ENCODE assay signal across 23 cellular contexts in the genomic region with DNA sequence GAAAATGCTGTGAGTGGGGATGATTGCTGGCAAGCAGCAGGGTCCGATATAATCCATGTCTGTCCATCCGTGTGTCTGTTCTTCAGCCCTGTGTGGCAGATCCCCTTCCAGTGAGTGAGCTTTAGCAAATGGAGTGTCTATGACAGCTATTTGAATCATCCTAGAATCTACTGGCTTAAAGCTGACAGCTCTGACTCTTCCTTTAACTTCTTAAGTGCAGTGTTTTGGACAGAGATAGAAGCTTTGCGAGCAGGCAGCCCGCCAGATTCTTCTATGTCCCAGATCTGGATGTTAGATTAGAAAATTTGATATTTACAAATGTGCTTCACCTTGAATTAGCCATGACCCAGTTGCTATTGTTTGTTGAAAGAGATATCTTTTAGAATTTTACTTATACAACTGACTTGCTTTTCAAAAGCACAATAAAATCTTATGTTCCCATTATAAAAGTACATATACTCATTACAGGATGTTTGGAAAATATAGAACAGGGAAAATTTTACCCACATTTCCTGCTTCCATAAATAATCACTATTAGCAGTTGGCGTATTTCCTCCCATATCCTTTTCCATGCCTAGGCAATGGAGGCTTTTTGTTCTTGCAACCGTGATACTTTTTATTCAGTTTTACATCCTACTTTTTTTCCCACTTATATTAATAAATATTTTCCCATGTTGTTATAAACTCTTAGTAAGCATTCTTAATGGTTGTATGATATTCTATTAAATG.
A peak's percentile ranks its signal among the peaks of the same experiment; 100 is the strongest.
DNase-seq lines count a peak whose midpoint lies in the region; ATAC-seq, FAIRE-seq and TF ChIP-seq lines count a peak whose summit lies in the region.
"Had no signal": no experiment of that assay in that cellular context is flagged by ENCODE, and none has a peak within 500 bp of the region (broad histone marks: within the 10 kb centered on the region; RNA-seq: fewer than 3 reads in every experiment).

No MANE protein-coding gene starts in this region.

- H2AFZ ChIP-seq in keratinocyte (ENCODE audit: control insufficient read depth, low read length) = no peak overlapping the region

- no peak overlapping the region for H3K4me2 ChIP-seq in keratinocyte (ENCODE audit: control insufficient read depth, extremely low read depth, insufficient read depth, low read depth, low read length)

- H3K9me3 Mint-ChIP-seq in immature natural killer cell = peaks cover 0 to 3% (median 0%) of the 10 kb centered on the region in 6 donors
- H3K9me3 Mint-ChIP-seq: activated B cell treated with CpG ODN at 0.5 μM for 24 hours; activated T-helper 17 cell treated with anti-CD3 and anti-CD28 coated beads, Interleukin-2, amount 50 U/mL, for 72 hours; CD8-positive, alpha-beta memory T cell; natural killer cell; stimulated activated naive CD8-positive, alpha-beta T cell treated with anti-CD3 and anti-CD28 coated beads, Interleukin-15, amount 100 ng/mL, for 72 hours had no signal

- ATAC-seq in Right ventricle myocardium inferior (no peak), heart left ventricle (no peak), esophagus mucosa (no peak)
- ATAC-seq: activated T-helper 17 cell treated with anti-CD3 and anti-CD28 coated beads, Interleukin-2, amount 50 U/mL, for 72 hours; natural killer cell; Panc1; stimulated activated naive CD8-positive, alpha-beta T cell treated with anti-CD3 and anti-CD28 coated beads, Interleukin-15, amount 100 ng/mL, for 72 hours had no signal

- intact Hi-C loops in Right ventricle myocardium inferior (cut with DNase I) (no loop called here), heart left ventricle (cut with DNase I) (loop anchor here in 2 of 10 donors (10.0 kb wide), 1 partner anchor 90 kb away; no protein-coding TSS in a partner anchor)

- H3K4me1 ChIP-seq in heart left ventricle (peaks cover 0 to 41% (median 14%) of the 10 kb centered on the region in 12 donors), keratinocyte (ENCODE audit: control insufficient read depth, extremely low read depth, insufficient read depth, low read length) (peaks cover 9% of the 10 kb centered on the region)

- no peaks in the 10 kb centered on the region for H3K36me3 Mint-ChIP-seq in immature natural killer cell
- H3K36me3 Mint-ChIP-seq: CD8-positive, alpha-beta memory T cell; natural killer cell had no signal

- peaks cover 0 to 6% (median 0%) of the 10 kb centered on the region in 3 donors for H3K27me3 Mint-ChIP-seq in immature natural killer cell (ENCODE audit: low read depth in 3 of 3)

- no peaks in the 10 kb centered on the region for H3K9me1 ChIP-seq in keratinocyte (ENCODE audit: control insufficient read depth, extremely low read depth, insufficient read depth, low read length)

- peaks cover 0 to 3% (median 0%) of the 10 kb centered on the region in 9 donors for H3K27me3 ChIP-seq in heart left ventricle
- no peaks in the 10 kb centered on the region for H3K27me3 ChIP-seq in keratinocyte (ENCODE audit: control insufficient read depth, extremely low read depth, insufficient read depth, low read length)

- no peak overlapping the region for H3K9ac ChIP-seq in keratinocyte (ENCODE audit: control insufficient read depth, extremely low read depth, insufficient read depth, low read length)

- dilution Hi-C loops in keratinocyte (cut with MboI; ENCODE audit: extremely low pct_ligation_motif_present, low sequenced_read_pairs) = no loop called here

- no peak overlapping the region for H3K4me3 Mint-ChIP-seq in immature natural killer cell
- H3K4me3 Mint-ChIP-seq: activated B cell treated with CpG ODN at 0.5 μM for 24 hours; activated T-helper 17 cell treated with anti-CD3 and anti-CD28 coated beads, Interleukin-2, amount 50 U/mL, for 72 hours; CD8-positive, alpha-beta memory T cell; natural killer cell; stimulated activated naive CD8-positive, alpha-beta T cell treated with anti-CD3 and anti-CD28 coated beads, Interleukin-15, amount 100 ng/mL, for 72 hours had no signal

- TF ChIP-seq POLR2A in heart left ventricle (IDR thresholded peaks at IDR 0.05) = no peak

- H3K9me3 ChIP-seq in heart left ventricle (no peaks in the 10 kb centered on the region), keratinocyte (ENCODE audit: control insufficient read depth, low read depth, low read length) (no peaks in the 10 kb centered on the region)

- no peak overlapping the region for H3K4me3 ChIP-seq in heart left ventricle
- H3K4me3 ChIP-seq in keratinocyte (ENCODE audit: control insufficient read depth in 2 of 3, extremely low read depth in 1 of 3, insufficient read depth in 2 of 3, low read depth in 1 of 3, low read length in 3 of 3) = no peak overlapping the region

- H4K20me1 ChIP-seq in keratinocyte (ENCODE audit: control insufficient read depth, extremely low read depth, insufficient read depth, low read length) = no peaks in the 10 kb centered on the region

- WGBS in heart left ventricle, 4 donors = 69 to 74% (median 71%) methylated on average over 6 of the region's 6 CpGs

- FAIRE-seq in keratinocyte (lab: Jason Lieb, UNC) = peak; percentile 69
- FAIRE-seq: endometrium had no signal

- TF ChIP-seq CTCF in heart left ventricle (IDR thresholded peaks at IDR 0.05) (no peak), VCaP (conservative IDR thresholded peaks at IDR 0.05) (no peak), keratinocyte (optimal IDR thresholded peaks at IDR 0.05 in 1 of 3, IDR thresholded peaks at IDR 0.05 in 1 of 3, conservative IDR thresholded peaks at IDR 0.05 in 1 of 3; ENCODE audit: extremely low read depth in 1 of 3, insufficient read depth in 2 of 3, low read length in 3 of 3) (no peak)

- H3K27ac ChIP-seq in heart left ventricle = no peak overlapping the region
- peak overlapping the region; percentile 81 for H3K27ac ChIP-seq in VCaP
- H3K27ac ChIP-seq in keratinocyte (ENCODE audit: control insufficient read depth, insufficient read depth, low read length) = no peak overlapping the region

- DNase-seq in Right ventricle myocardium inferior (ENCODE audit: missing footprints) (peak; percentile 59), heart left ventricle (no peak), keratinocyte (ENCODE audit: low read depth, low spot score) (no peak), NCI-H1092 treated with DMSO at 0.1 percent for 48 hours (lab: John Stamatoyannopoulos, UW) (no peak), immature natural killer cell (no peak), HuH-7 (ENCODE audit: low spot score) (no peak)
- DNase-seq: activated B cell treated with CpG ODN at 0.5 μM for 24 hours; activated CD8-positive, alpha-beta memory T cell treated with anti-CD3 and anti-CD28 coated beads for 24 hours; amniotic stem cell; CD8-positive, alpha-beta memory T cell; cerebellar nuclear complex; Kasumi-1; mammary epithelial cell; natural killer cell; NCI-H1694; NCI-H526 treated with DMSO at 0.1 percent for 48 hours; stimulated activated naive CD8-positive, alpha-beta T cell treated with anti-CD3 and anti-CD28 coated beads, Interleukin-15, amount 100 ng/mL, for 72 hours; T-helper 1 cell had no signal

- H3K79me2 ChIP-seq in keratinocyte (ENCODE audit: control insufficient read depth, insufficient read depth, low read length) = no peaks in the 10 kb centered on the region

- H3K36me3 ChIP-seq in heart left ventricle (no peaks in the 10 kb centered on the region), keratinocyte (ENCODE audit: control insufficient read depth in 2 of 2, extremely low read depth in 1 of 2, insufficient read depth in 2 of 2, low read length in 2 of 2) (peaks cover 0 to 2% of the 10 kb centered on the region in 2 experiments)

- H3K27ac Mint-ChIP-seq in immature natural killer cell = no peak overlapping the region
- H3K27ac Mint-ChIP-seq: activated B cell treated with CpG ODN at 0.5 μM for 24 hours; activated T-helper 17 cell treated with anti-CD3 and anti-CD28 coated beads, Interleukin-2, amount 50 U/mL, for 72 hours; CD8-positive, alpha-beta memory T cell; natural killer cell; stimulated activated naive CD8-positive, alpha-beta T cell treated with anti-CD3 and anti-CD28 coated beads, Interleukin-15, amount 100 ng/mL, for 72 hours had no signal

- no peaks in the 10 kb centered on the region for H3K4me1 Mint-ChIP-seq in immature natural killer cell
- H3K4me1 Mint-ChIP-seq: activated B cell treated with CpG ODN at 0.5 μM for 24 hours; activated T-helper 17 cell treated with anti-CD3 and anti-CD28 coated beads, Interleukin-2, amount 50 U/mL, for 72 hours; CD8-positive, alpha-beta memory T cell; natural killer cell; stimulated activated naive CD8-positive, alpha-beta T cell treated with anti-CD3 and anti-CD28 coated beads, Interleukin-15, amount 100 ng/mL, for 72 hours had no signal
